27 cellular contexts compared by ENCODE assay signal in the genomic region with DNA sequence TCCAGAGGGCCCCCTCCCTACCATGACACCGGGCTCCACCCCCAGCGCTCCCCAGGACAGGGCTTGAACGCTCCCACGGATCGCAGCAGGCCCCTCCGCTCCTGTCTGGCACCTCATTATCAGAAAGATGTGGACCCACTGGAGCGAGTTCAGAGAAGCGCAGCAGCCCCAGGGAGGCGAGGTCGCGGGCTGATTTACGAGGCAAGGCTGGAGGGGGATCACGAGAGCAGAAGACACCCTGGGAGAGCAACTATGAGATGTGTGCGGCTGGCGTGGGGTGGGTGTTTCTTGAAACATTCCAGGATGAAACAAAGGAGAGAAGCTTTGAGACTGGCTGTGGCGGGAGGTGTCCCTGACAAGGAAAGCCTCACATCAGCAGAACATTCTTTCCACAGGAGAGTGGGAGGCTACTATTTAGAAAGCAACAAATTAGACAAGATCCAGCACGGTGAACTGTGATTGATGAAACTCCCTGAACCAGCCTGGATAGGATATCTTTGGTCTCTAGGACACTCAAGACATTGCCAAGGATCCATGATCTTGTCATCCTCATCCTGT.
DNase-seq lines count a peak whose midpoint lies in the region; ATAC-seq, FAIRE-seq and TF ChIP-seq lines count a peak whose summit lies in the region.
"Had no signal": no experiment of that assay in that cellular context is flagged by ENCODE, and none has a peak within 500 bp of the region (broad histone marks: within the 10 kb centered on the region; RNA-seq: fewer than 3 reads in every experiment).

No MANE protein-coding gene starts in this region.

- H3K9ac ChIP-seq in mesendoderm (ENCODE audit: low read length) (no peak overlapping the region), smooth muscle cell (ENCODE audit: low read depth) (no peak overlapping the region)
- H3K9ac ChIP-seq: parathyroid adenoma had no signal

- no peak overlapping the region for H3K18ac ChIP-seq in mesendoderm (ENCODE audit: low read length)

- H4K8ac ChIP-seq in mesendoderm (ENCODE audit: low read depth, low read length): no peak overlapping the region

- H2AK5ac ChIP-seq in mesendoderm (ENCODE audit: low read length): no peak overlapping the region

- no peak overlapping the region for H3K27ac ChIP-seq in HEK293 (ENCODE audit: extremely low read depth, low read depth, low read length)
- H3K27ac ChIP-seq in mesendoderm (ENCODE audit: low read depth, low read length): no peak overlapping the region
- H3K27ac ChIP-seq in smooth muscle cell (ENCODE audit: low read depth): peak overlapping the region; percentile 27
- H3K27ac ChIP-seq: body of pancreas, foreskin keratinocyte, parathyroid adenoma, SJSA1 had no signal

- H3K23ac ChIP-seq in mesendoderm (ENCODE audit: low read length): no peak overlapping the region

- H3K4me2 ChIP-seq in mesendoderm (ENCODE audit: low read length) (no peak overlapping the region), smooth muscle cell (peak overlapping the region; percentile 43)

- H3K56ac ChIP-seq in mesendoderm (ENCODE audit: low read length): peak overlapping the region; percentile 2

- peak overlapping the region; percentile 56 for H2AFZ ChIP-seq in smooth muscle cell (ENCODE audit: low read depth)
- H2AFZ ChIP-seq: parathyroid adenoma had no signal

- TF ChIP-seq CTCF in HEK293 (tag by site-specific recombination; IDR thresholded peaks at IDR 0.05): no peak
- TF ChIP-seq CTCF in smooth muscle cell (IDR thresholded peaks at IDR 0.05; ENCODE audit: borderline replicate concordance, insufficient read depth, poor library complexity, severe bottlenecking): no peak

- no peak for ATAC-seq in HG03175 (IDR thresholded peaks at IDR 0.05; ENCODE audit: unreplicated experiment)
- ATAC-seq: activated CD8-positive, alpha-beta memory T cell treated with anti-CD3 and anti-CD28 coated beads, Interleukin-2, amount 10 ng/mL, durations not matched to agents 7 days and 5 days; activated T-cell treated with anti-CD3 and anti-CD28 coated beads, Interleukin-2, amount 50 U/mL, for 72 hours; body of pancreas; foreskin keratinocyte; HCT116; left lobe of liver; natural killer cell; right lobe of liver had no signal

- H2BK15ac ChIP-seq in mesendoderm (replicated peaks; ENCODE audit: low read depth): no peak overlapping the region

- H3K9me3 ChIP-seq in HEK293 (ENCODE audit: control insufficient read depth, insufficient read depth, low read depth, low read length) (no peaks in the 10 kb centered on the region), smooth muscle cell (replicated peaks; ENCODE audit: low read depth) (no peaks in the 10 kb centered on the region)
- H3K9me3 ChIP-seq: BE2C, body of pancreas, right lobe of liver, SJSA1 had no signal

- peaks cover 7% of the 10 kb centered on the region for H3F3A ChIP-seq in smooth muscle cell (ENCODE audit: low read depth)

- H3K4me3 ChIP-seq in HEK293 (ENCODE audit: low read depth, low read length): no peak overlapping the region
- no peak overlapping the region for H3K4me3 ChIP-seq in mesendoderm (ENCODE audit: low read length)
- H3K4me3 ChIP-seq in smooth muscle cell: no peak overlapping the region
- H3K4me3 ChIP-seq: body of pancreas, right lobe of liver, SJSA1 had no signal

- no peak overlapping the region for H2BK5ac ChIP-seq in mesendoderm (ENCODE audit: low read length)

- H3K4me1 ChIP-seq in HEK293 (ENCODE audit: control insufficient read depth, insufficient read depth, low read length) (no peaks in the 10 kb centered on the region), mesendoderm (ENCODE audit: control insufficient read depth, low read depth, low read length) (peaks cover 3% of the 10 kb centered on the region), smooth muscle cell (ENCODE audit: low read depth) (no peaks in the 10 kb centered on the region)
- H3K4me1 ChIP-seq: BE2C, body of pancreas, foreskin keratinocyte had no signal

- H2BK120ac ChIP-seq in mesendoderm (ENCODE audit: low read depth, low read length): no peak overlapping the region

- no peak overlapping the region for H3K4ac ChIP-seq in mesendoderm (ENCODE audit: low read depth, low read length)

- peak; percentile 65 for FAIRE-seq in endometrium (lab: Jason Lieb, UNC)

- WGBS in mesendoderm (ENCODE audit: extremely low coverage, insufficient coverage, low lambda C conversion rate): no CpG with 5 or more reads among the region's 17 CpGs
- WGBS in smooth muscle cell (ENCODE audit: low lambda C conversion rate): 40% methylated on average over 17 of the region's 17 CpGs

- CTCF ChIA-PET in HEK293 (lab: Yijun Ruan, JAX): no interaction called here

- H4K5ac ChIP-seq in mesendoderm (ENCODE audit: low read length): no peak overlapping the region

- no peaks in the 10 kb centered on the region for H4K20me1 ChIP-seq in smooth muscle cell (ENCODE audit: low read depth)

- H3K79me1 ChIP-seq in mesendoderm (ENCODE audit: low read length): no peaks in the 10 kb centered on the region

- DNase-seq in mesendoderm (peak; percentile 70), smooth muscle cell (lab: John Stamatoyannopoulos, UW; ENCODE audit: unreplicated experiment) (no peak), NCI-H446 (lab: John Stamatoyannopoulos, UW) (no peak)
- no peak for DNase-seq in effector CD4-positive, alpha-beta T cell
- DNase-seq: activated CD4-positive, CD25-positive, alpha-beta regulatory T cell; activated CD8-positive, alpha-beta memory T cell treated with anti-CD3 and anti-CD28 coated beads, Interleukin-2, amount 10 ng/mL, durations not matched to agents 7 days and 5 days; activated naive CD4-positive, alpha-beta T cell; activated T-cell treated with anti-CD3 and anti-CD28 coated beads, Interleukin-2, amount 50 U/mL, for 72 hours; BE2C; body of pancreas; DMS53; foreskin keratinocyte; GDM1; natural killer cell; NCI-H1105; NCI-H2029 treated with DMSO at 0.1 percent for 48 hours; NCI-H226; NCI-H774; right lobe of liver; stimulated activated naive CD4-positive, alpha-beta T cell had no signal

- no peaks in the 10 kb centered on the region for H3K79me2 ChIP-seq in mesendoderm (ENCODE audit: control insufficient read depth, insufficient read depth, low read length)
- H3K79me2 ChIP-seq in smooth muscle cell (ENCODE audit: low read depth): no peaks in the 10 kb centered on the region
- H3K79me2 ChIP-seq: parathyroid adenoma had no signal

- H3K36me3 ChIP-seq in HEK293 (ENCODE audit: control insufficient read depth in 2 of 2, insufficient read depth in 1 of 2, low read length in 2 of 2) (no peaks in the 10 kb centered on the region), mesendoderm (ENCODE audit: control insufficient read depth, insufficient read depth, low read length) (no peaks in the 10 kb centered on the region), smooth muscle cell (ENCODE audit: low read depth) (no peaks in the 10 kb centered on the region)
- H3K36me3 ChIP-seq: BE2C, SJSA1 had no signal

- POLR2A ChIA-PET in HEK293 (lab: Yijun Ruan, JAX): no interaction called here

- no peaks in the 10 kb centered on the region for H3K27me3 ChIP-seq in mesendoderm (ENCODE audit: insufficient read depth, low read length, poor library complexity)
- no peaks in the 10 kb centered on the region for H3K27me3 ChIP-seq in smooth muscle cell (ENCODE audit: low read depth)
- H3K27me3 ChIP-seq: BE2C, body of pancreas, foreskin keratinocyte, right lobe of liver, SJSA1 had no signal

TF ChIP-seq in HEK293, 187 proteins besides CTCF, POLR2A, EP300 and RAD21 (continues in another document):
- TF ChIP-seq, protein P1, sequence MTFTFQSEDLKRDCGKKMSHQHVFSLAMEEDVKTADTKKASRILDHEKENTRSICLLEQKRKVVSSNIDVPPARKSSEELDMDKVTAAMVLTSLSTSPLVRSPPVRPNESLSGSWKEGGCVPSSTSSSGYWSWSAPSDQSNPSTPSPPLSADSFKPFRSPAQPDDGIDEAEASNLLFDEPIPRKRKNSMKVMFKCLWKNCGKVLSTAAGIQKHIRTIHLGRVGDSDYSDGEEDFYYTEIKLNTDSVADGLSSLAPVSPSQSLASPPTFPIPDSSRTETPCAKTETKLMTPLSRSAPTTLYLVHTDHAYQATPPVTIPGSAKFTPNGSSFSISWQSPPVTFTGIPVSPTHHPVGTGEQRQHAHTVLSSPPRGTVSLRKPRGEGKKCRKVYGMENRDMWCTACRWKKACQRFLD (tag by site-specific recombination; IDR thresholded peaks at IDR 0.05): no peak
- TF ChIP-seq SALL2 (tag by site-specific recombination; IDR thresholded peaks at IDR 0.05; ENCODE audit: borderline replicate concordance) (no peak), HOXA7 (CRISPR knock-in tag; IDR thresholded peaks at IDR 0.05; ENCODE audit: borderline replicate concordance) (no peak), GLIS1 (tag by site-specific recombination; IDR thresholded peaks at IDR 0.05) (peak; percentile 90), ZNF433 (tag by site-specific recombination; IDR thresholded peaks at IDR 0.05; ENCODE audit: low read depth) (no peak), ZNF600 (tag by site-specific recombination; IDR thresholded peaks at IDR 0.05) (no peak)
- TF ChIP-seq, protein P2, sequence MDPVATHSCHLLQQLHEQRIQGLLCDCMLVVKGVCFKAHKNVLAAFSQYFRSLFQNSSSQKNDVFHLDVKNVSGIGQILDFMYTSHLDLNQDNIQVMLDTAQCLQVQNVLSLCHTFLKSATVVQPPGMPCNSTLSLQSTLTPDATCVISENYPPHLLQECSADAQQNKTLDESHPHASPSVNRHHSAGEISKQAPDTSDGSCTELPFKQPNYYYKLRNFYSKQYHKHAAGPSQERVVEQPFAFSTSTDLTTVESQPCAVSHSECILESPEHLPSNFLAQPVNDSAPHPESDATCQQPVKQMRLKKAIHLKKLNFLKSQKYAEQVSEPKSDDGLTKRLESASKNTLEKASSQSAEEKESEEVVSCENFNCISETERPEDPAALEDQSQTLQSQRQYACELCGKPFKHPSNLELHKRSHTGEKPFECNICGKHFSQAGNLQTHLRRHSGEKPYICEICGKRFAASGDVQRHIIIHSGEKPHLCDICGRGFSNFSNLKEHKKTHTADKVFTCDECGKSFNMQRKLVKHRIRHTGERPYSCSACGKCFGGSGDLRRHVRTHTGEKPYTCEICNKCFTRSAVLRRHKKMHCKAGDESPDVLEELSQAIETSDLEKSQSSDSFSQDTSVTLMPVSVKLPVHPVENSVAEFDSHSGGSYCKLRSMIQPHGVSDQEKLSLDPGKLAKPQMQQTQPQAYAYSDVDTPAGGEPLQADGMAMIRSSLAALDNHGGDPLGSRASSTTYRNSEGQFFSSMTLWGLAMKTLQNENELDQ (tag by site-specific recombination; IDR thresholded peaks at IDR 0.05; ENCODE audit: low read depth): no peak
